Comparison of ENCODE assay signal across 15 cellular contexts in the genomic region with DNA sequence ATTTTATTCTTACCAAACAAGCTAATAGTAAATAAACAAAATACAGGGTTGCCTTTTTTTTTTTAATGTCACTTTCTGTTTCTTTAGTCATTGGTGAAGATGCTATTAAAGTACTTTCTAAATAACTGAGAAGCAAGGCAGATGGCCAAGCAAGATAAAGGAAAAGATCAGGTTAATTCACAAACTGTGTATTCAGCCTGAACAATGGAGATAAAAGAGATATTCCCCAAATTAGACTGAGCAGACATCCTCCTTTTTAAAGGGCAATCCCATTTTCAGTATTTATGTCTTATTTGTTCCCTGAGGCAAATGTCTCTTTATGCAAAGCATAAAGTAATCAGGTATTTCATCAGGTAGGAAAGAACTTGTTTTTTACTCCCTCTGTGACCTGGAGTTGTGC.
"Had no signal": no experiment of that assay in that cellular context is flagged by ENCODE, and none has a peak within 500 bp of the region (broad histone marks: within the 10 kb centered on the region; RNA-seq: fewer than 3 reads in every experiment).

No MANE protein-coding gene starts in this region.

- H3K36me3 Mint-ChIP-seq: activated naive CD8-positive, alpha-beta T cell treated with anti-CD3 and anti-CD28 coated beads, Interleukin-2, amount 10 ng/mL, durations not matched to agents 7 days and 5 days; naive thymus-derived CD4-positive, alpha-beta T cell; stimulated activated effector memory CD8-positive, alpha-beta T cell treated with anti-CD3 and anti-CD28 coated beads, Interleukin-12 subunit alpha, Interleukin-12 subunit beta, amount 100 ng/mL, for 72 hours had no signal

- H3K9me3 Mint-ChIP-seq: activated naive CD8-positive, alpha-beta T cell treated with anti-CD3 and anti-CD28 coated beads, Interleukin-2, amount 10 ng/mL, durations not matched to agents 7 days and 5 days; stimulated activated effector memory CD8-positive, alpha-beta T cell treated with anti-CD3 and anti-CD28 coated beads, Interleukin-12 subunit alpha, Interleukin-12 subunit beta, amount 100 ng/mL, for 72 hours had no signal

- H3K27me3 Mint-ChIP-seq: activated naive CD8-positive, alpha-beta T cell treated with anti-CD3 and anti-CD28 coated beads, Interleukin-2, amount 10 ng/mL, durations not matched to agents 7 days and 5 days; naive thymus-derived CD4-positive, alpha-beta T cell had no signal

- H3K4me3 Mint-ChIP-seq: activated naive CD8-positive, alpha-beta T cell treated with anti-CD3 and anti-CD28 coated beads, Interleukin-2, amount 10 ng/mL, durations not matched to agents 7 days and 5 days; naive thymus-derived CD4-positive, alpha-beta T cell; stimulated activated effector memory CD8-positive, alpha-beta T cell treated with anti-CD3 and anti-CD28 coated beads, Interleukin-12 subunit alpha, Interleukin-12 subunit beta, amount 100 ng/mL, for 72 hours had no signal

- ATAC-seq: activated CD4-positive, CD25-positive, alpha-beta regulatory T cell treated with anti-CD3 and anti-CD28 coated beads, Interleukin-2, amount 50 U/mL, for 24 hours; mucosa of descending colon; stimulated activated effector memory CD8-positive, alpha-beta T cell treated with anti-CD3 and anti-CD28 coated beads, Interleukin-12 subunit alpha, Interleukin-12 subunit beta, amount 100 ng/mL, for 72 hours had no signal

- FAIRE-seq: pancreas, TTC549 had no signal

- DNase-seq: activated CD4-positive, alpha-beta T cell treated with anti-CD3 and anti-CD28 coated beads, Interleukin-2, amount 50 U/mL, for 1 hour; activated CD8-positive, alpha-beta memory T cell treated with anti-CD3 and anti-CD28 coated beads for 24 hours; activated naive CD4-positive, alpha-beta T cell; activated naive CD8-positive, alpha-beta T cell treated with anti-CD3 and anti-CD28 coated beads, Interleukin-2, amount 10 ng/mL, durations not matched to agents 7 days and 5 days; cortex of kidney; effector CD4-positive, alpha-beta T cell; hypothalamus; left ventricle myocardium inferior; mucosa of descending colon; naive thymus-derived CD4-positive, alpha-beta T cell; pancreas; retina had no signal

- H3K4me1 Mint-ChIP-seq: activated naive CD8-positive, alpha-beta T cell treated with anti-CD3 and anti-CD28 coated beads, Interleukin-2, amount 10 ng/mL, durations not matched to agents 7 days and 5 days; stimulated activated effector memory CD8-positive, alpha-beta T cell treated with anti-CD3 and anti-CD28 coated beads, Interleukin-12 subunit alpha, Interleukin-12 subunit beta, amount 100 ng/mL, for 72 hours had no signal

- H3K27ac Mint-ChIP-seq: activated naive CD8-positive, alpha-beta T cell treated with anti-CD3 and anti-CD28 coated beads, Interleukin-2, amount 10 ng/mL, durations not matched to agents 7 days and 5 days; stimulated activated effector memory CD8-positive, alpha-beta T cell treated with anti-CD3 and anti-CD28 coated beads, Interleukin-12 subunit alpha, Interleukin-12 subunit beta, amount 100 ng/mL, for 72 hours had no signal
